1 cellular context compared by ENCODE assay signal in genomic region chr22:18000441-18001039, GRCh38.
TF ChIP-seq lines count a peak whose summit lies in the region.

No MANE protein-coding gene starts in this region.

TF ChIP-seq in HEK293, 187 proteins besides CTCF, POLR2A, EP300 and RAD21 (continued from another document):
- TF ChIP-seq ZBTB26 (tag by site-specific recombination; optimal IDR thresholded peaks at IDR 0.05) (no peak), ZNF654 (tag by site-specific recombination; IDR thresholded peaks at IDR 0.05; ENCODE audit: low read depth) (no peak), ZNF37A (tag by site-specific recombination; IDR thresholded peaks at IDR 0.05) (no peak), PRDM1 (tag by site-specific recombination; IDR thresholded peaks at IDR 0.05) (no peak), ZNF26 (tag by site-specific recombination; IDR thresholded peaks at IDR 0.05) (no peak), ZBTB20 (tag by site-specific recombination; IDR thresholded peaks at IDR 0.05) (peak; percentile 41; the same call in 1 of the 2 replicates), ZBTB1 (tag by site-specific recombination; IDR thresholded peaks at IDR 0.05) (no peak), SP2 (tag by site-specific recombination; IDR thresholded peaks at IDR 0.05) (0 out of 2 replicates have a peak, but pooled peaks have one; percentile 9), TSHZ1 (tag by site-specific recombination; IDR thresholded peaks at IDR 0.05; ENCODE audit: borderline replicate concordance) (no peak), ZFHX2 (tag by site-specific recombination; conservative IDR thresholded peaks at IDR 0.05) (peak; percentile 93)
